In genomic region chr17:62627219-62627903, GRCh38 we compare ENCODE assay signal across 1 cellular context.
TF ChIP-seq lines count a peak whose summit lies in the region.

MRC2 (plus strand) TSS chr17:62627670; CDS start chr17:62627803, 133 bp downstream.

TF ChIP-seq in WTC11, 78 proteins besides CTCF, POLR2A, EP300 and RAD21 (continued from another document):
- TF ChIP-seq E2F5 (CRISPR knock-in tag; IDR thresholded peaks at IDR 0.05) (peak; percentile 10; the same call in 1 of the 2 replicates), GTF2I (CRISPR knock-in tag; conservative IDR thresholded peaks at IDR 0.05) (no peak), SP1 (CRISPR knock-in tag; conservative IDR thresholded peaks at IDR 0.05) (no peak; the same call in 1 of the 2 replicates), CREM (CRISPR knock-in tag; IDR thresholded peaks at IDR 0.05) (peak; percentile 55; the same call in 1 of the 2 replicates), ZBTB43 (CRISPR knock-in tag; IDR thresholded peaks at IDR 0.05) (0 out of 2 replicates have a peak, but pooled peaks have one; percentile 24)
